Comparison of ENCODE assay signal across 16 cellular contexts in genomic region chr11:31500560-31500959, GRCh38. TPM values are rescaled to one million over a fixed set of nuclear protein-coding genes. Genes with fewer than 3 reads are reported as not detected.
A peak's percentile ranks its signal among the peaks of the same experiment; 100 is the strongest.
DNase-seq lines count a peak whose midpoint lies in the region; ATAC-seq and TF ChIP-seq lines count a peak whose summit lies in the region.
"Had no signal": no experiment of that assay in that cellular context is flagged by ENCODE, and none has a peak within 500 bp of the region (broad histone marks: within the 10 kb centered on the region; RNA-seq: fewer than 3 reads in every experiment).

No MANE protein-coding gene starts in this region.

- H3K4me2 ChIP-seq in Loucy (ENCODE audit: low read depth, low read length, poor library complexity, severe bottlenecking), result peak overlapping the region; percentile 22
- H3K4me2 ChIP-seq: PC-9 had no signal

- peaks cover 13% of the 10 kb centered on the region for H4K20me1 ChIP-seq in Loucy (ENCODE audit: insufficient read depth, low read length, poor library complexity, severe bottlenecking)

- H3K79me2 ChIP-seq in Loucy (ENCODE audit: insufficient read depth, low read length), result peaks cover 84% of the 10 kb centered on the region

- TF ChIP-seq CTCF in Loucy (conservative IDR thresholded peaks at IDR 0.05; ENCODE audit: low read length) (no peak), fibroblast of mammary gland (conservative IDR thresholded peaks at IDR 0.05; ENCODE audit: control insufficient read depth, insufficient read depth, low read depth, low read length) (no peak), mucosa of descending colon (IDR thresholded peaks at IDR 0.05) (no peak), GM20000 (IDR thresholded peaks at IDR 0.05; ENCODE audit: extremely low read depth, missing control alignments) (no peak)
- TF ChIP-seq CTCF in activated CD8-positive, alpha-beta T cell treated with anti-CD3 and anti-CD28 coated beads for 36 hours (IDR thresholded peaks at IDR 0.05), result no peak

- no peaks in the 10 kb centered on the region for H3K9me3 ChIP-seq in Loucy (ENCODE audit: insufficient read depth, low read depth, low read length)
- no peaks in the 10 kb centered on the region for H3K9me3 ChIP-seq in mucosa of descending colon

- H3K36me3 ChIP-seq in Loucy (ENCODE audit: insufficient read depth, low read length) (no peaks in the 10 kb centered on the region), mucosa of descending colon (ENCODE audit: low read depth) (no peaks in the 10 kb centered on the region)

- H3K4me1 ChIP-seq in Loucy (ENCODE audit: insufficient read depth, low read length, poor library complexity, severe bottlenecking), result peaks cover 22% of the 10 kb centered on the region
- H3K4me1 ChIP-seq in mucosa of descending colon (ENCODE audit: low read depth), result no peaks in the 10 kb centered on the region

- peak; percentile 50 for ATAC-seq in mucosa of descending colon
- ATAC-seq in activated CD8-positive, alpha-beta T cell treated with anti-CD3 and anti-CD28 coated beads for 36 hours, result no peak

- H3K27me3 ChIP-seq in Loucy (ENCODE audit: insufficient read depth, low read length, poor library complexity, severe bottlenecking), result no peaks in the 10 kb centered on the region

- no peaks in the 10 kb centered on the region for H3K9me3 Mint-ChIP-seq in activated CD8-positive, alpha-beta T cell treated with anti-CD3 and anti-CD28 coated beads for 36 hours

- no peak overlapping the region for H3K4me3 Mint-ChIP-seq in activated CD8-positive, alpha-beta T cell treated with anti-CD3 and anti-CD28 coated beads for 36 hours
- H3K4me3 Mint-ChIP-seq: CD14-positive monocyte had no signal

- no peak overlapping the region for H3K4me3 ChIP-seq in Loucy (ENCODE audit: low read length, poor library complexity, severe bottlenecking)
- no peak overlapping the region for H3K4me3 ChIP-seq in fibroblast of mammary gland (ENCODE audit: control insufficient read depth, low read depth, low read length)
- H3K4me3 ChIP-seq in mucosa of descending colon, result no peak overlapping the region
- H3K4me3 ChIP-seq: PC-9 had no signal

- CTCF ChIA-PET in activated CD8-positive, alpha-beta T cell treated with anti-CD3 and anti-CD28 coated beads for 36 hours (lab: Charles Lee), result interaction anchor here (1.6 kb wide), 1 partner anchor 9 kb away, joined by 4 read pairs; no protein-coding TSS in a partner anchor

- H2AFZ ChIP-seq in Loucy (ENCODE audit: low read length), result no peak overlapping the region
- H2AFZ ChIP-seq: PC-9 had no signal

- H3F3A ChIP-seq in Loucy (ENCODE audit: low read depth), result no peaks in the 10 kb centered on the region

- POLR2A ChIA-PET in activated CD8-positive, alpha-beta T cell treated with anti-CD3 and anti-CD28 coated beads for 36 hours (lab: Charles Lee), result no interaction called here

- intact Hi-C loops in mucosa of descending colon (cut with DNase I, micrococcal nuclease), result no loop called here
- intact Hi-C loops in activated CD8-positive, alpha-beta T cell treated with anti-CD3 and anti-CD28 coated beads for 36 hours (cut with micrococcal nuclease), result no loop called here

- no peak overlapping the region for H3K9ac ChIP-seq in Loucy (ENCODE audit: low read depth, low read length, poor library complexity, severe bottlenecking)

- peaks cover 14% of the 10 kb centered on the region for H3K4me1 Mint-ChIP-seq in activated CD8-positive, alpha-beta T cell treated with anti-CD3 and anti-CD28 coated beads for 36 hours (ENCODE audit: low read depth)
- H3K4me1 Mint-ChIP-seq: CD14-positive monocyte had no signal

- H3K36me3 Mint-ChIP-seq in activated CD8-positive, alpha-beta T cell treated with anti-CD3 and anti-CD28 coated beads for 36 hours (ENCODE audit: low read depth), result peaks cover 31% of the 10 kb centered on the region

- peak; percentile 1 for DNase-seq in EH (ENCODE audit: low read depth)
- DNase-seq in fibroblast of mammary gland (ENCODE audit: low read depth), result peak; percentile 42
- DNase-seq in mucosa of descending colon, result no peak
- no peak for DNase-seq in DMS53 (lab: John Stamatoyannopoulos, UW)
- DNase-seq in H4 (ENCODE audit: low spot score), result no peak
- DNase-seq in GM20000 (ENCODE audit: low spot score), result no peak
- no peak for DNase-seq in activated CD8-positive, alpha-beta T cell treated with anti-CD3 and anti-CD28 coated beads for 36 hours
- DNase-seq: COR-L47, DMS79 treated with DMSO at 0.1 percent for 48 hours, GF-D8, GOT3, NCI-H1092, NCI-H748 treated with DMSO at 0.1 percent for 48 hours, PC-9 had no signal

- H3K27ac Mint-ChIP-seq in activated CD8-positive, alpha-beta T cell treated with anti-CD3 and anti-CD28 coated beads for 36 hours, result no peak overlapping the region

- no peaks in the 10 kb centered on the region for H3K9me2 ChIP-seq in Loucy (replicated peaks; ENCODE audit: low read depth, low read length)

- H3K27me3 Mint-ChIP-seq in activated CD8-positive, alpha-beta T cell treated with anti-CD3 and anti-CD28 coated beads for 36 hours, result no peaks in the 10 kb centered on the region

RNA-seq across cellular contexts. Expression of gene IMMP1L, which starts 8.9 kb away (rescaled TPM):
- total RNA-seq in mucosa of descending colon, result 10 to 100 TPM; 15.0 to 18.9 (median 18.2) TPM
- total RNA-seq in H4 (2014; rRNA removed; shearing (Covaris generic)), result 44.4 and 101 TPM in 2 replicates
- total RNA-seq in activated CD8-positive, alpha-beta T cell treated with anti-CD3 and anti-CD28 coated beads for 36 hours, result 10 to 100 TPM; 20.7 to 23.3 TPM

RNA-seq across cellular contexts. Expression of gene ELP4, which starts 9.0 kb away (rescaled TPM):
- total RNA-seq in mucosa of descending colon, result 10 to 100 TPM; 13.2 to 21.4 (median 18.7) TPM
- total RNA-seq in H4 (2014; rRNA removed; shearing (Covaris generic)), result 40.6 and 52.8 TPM in 2 replicates
- 10 to 100 TPM; 21.1 to 21.6 TPM for total RNA-seq in activated CD8-positive, alpha-beta T cell treated with anti-CD3 and anti-CD28 coated beads for 36 hours

Comparison
In these comparisons a context has a peak if more than half of its experiments do, and no peak if none do; other contexts are left out.
1. DNase-seq: peak in EH (single experiment) and fibroblast of mammary gland (single experiment); none in mucosa of descending colon (0 of 3), DMS53 (single experiment), H4 (single experiment), GM20000 (single experiment) and activated CD8-positive, alpha-beta T cell treated with anti-CD3 and anti-CD28 coated beads for 36 hours (single experiment).